In genomic region chr11:102196816-102197215, GRCh38 we compare ENCODE assay signal across 1 cellular context.
TF ChIP-seq lines count a peak whose summit lies in the region.

No MANE protein-coding gene starts in this region.

TF ChIP-seq in HepG2, 621 proteins besides CTCF, POLR2A, EP300 and RAD21 (continued from another document):
- TF ChIP-seq SMC3 (IDR thresholded peaks at IDR 0.05; ENCODE audit: low read length) = no peak
